ENCODE assay signal across 10 cellular contexts in genomic region chr4:121421594-121421993, GRCh38. TPM values are rescaled to one million over a fixed set of nuclear protein-coding genes. Genes with fewer than 3 reads are reported as not detected.
DNase-seq lines count a peak whose midpoint lies in the region; ATAC-seq and TF ChIP-seq lines count a peak whose summit lies in the region.
"Had no signal": no experiment of that assay in that cellular context is flagged by ENCODE, and none has a peak within 500 bp of the region (broad histone marks: within the 10 kb centered on the region; RNA-seq: fewer than 3 reads in every experiment).

No MANE protein-coding gene starts in this region.

- no peaks in the 10 kb centered on the region for H3K9me3 Mint-ChIP-seq in HFFc6
- H3K9me3 Mint-ChIP-seq in activated T-cell treated with anti-CD3 and anti-CD28 coated beads, Interleukin-2, amount 50 U/mL, for 72 hours = no peaks in the 10 kb centered on the region

- TF ChIP-seq CTCF in HFFc6 (IDR thresholded peaks at IDR 0.05) = peak; percentile 52
- TF ChIP-seq CTCF in adrenal gland (IDR thresholded peaks at IDR 0.05) = peak in 4 of 6 experiments; percentile 22 to 30 (median 25)
- peak in 1 of 2 donors; percentile 16 for TF ChIP-seq CTCF in left lung (IDR thresholded peaks at IDR 0.05)

- H3K36me3 Mint-ChIP-seq in HFFc6 (ENCODE audit: low read depth) = no peaks in the 10 kb centered on the region
- no peaks in the 10 kb centered on the region for H3K36me3 Mint-ChIP-seq in activated T-cell treated with anti-CD3 and anti-CD28 coated beads, Interleukin-2, amount 50 U/mL, for 72 hours (ENCODE audit: insufficient read depth in 2 of 2)

- in situ Hi-C loops in KBM-7 (cut with MboI; ENCODE audit: low pct_unique_long_range_greater_than_20kb, low sequenced_read_pairs) = no loop called here

- H3K9me3 ChIP-seq in adrenal gland (replicated peaks in 1 of 3) (no peaks in the 10 kb centered on the region), left lung (no peaks in the 10 kb centered on the region)
- H3K9me3 ChIP-seq: prostate gland had no signal

- no peaks in the 10 kb centered on the region for H3K36me3 ChIP-seq in adrenal gland (replicated peaks in 1 of 2)
- H3K36me3 ChIP-seq in left lung = no peaks in the 10 kb centered on the region
- H3K36me3 ChIP-seq: prostate gland had no signal

- WGBS in adrenal gland, 4 donors = 64 to 76% (median 70%) methylated on average over 4 of the region's 4 CpGs

- no peaks in the 10 kb centered on the region for H3K4me1 ChIP-seq in adrenal gland (replicated peaks in 1 of 2)
- H3K4me1 ChIP-seq in left lung = no peaks in the 10 kb centered on the region
- H3K4me1 ChIP-seq: prostate gland had no signal

- no peak overlapping the region for H3K4me3 ChIP-seq in adrenal gland
- H3K4me3 ChIP-seq in left lung = no peak overlapping the region
- H3K4me3 ChIP-seq: prostate gland had no signal

- no peaks in the 10 kb centered on the region for H3K27me3 ChIP-seq in adrenal gland
- peaks cover 5 to 6% of the 10 kb centered on the region in 2 donors for H3K27me3 ChIP-seq in left lung

- no peak overlapping the region for H3K27ac Mint-ChIP-seq in HFFc6
- no peak overlapping the region for H3K27ac Mint-ChIP-seq in activated T-cell treated with anti-CD3 and anti-CD28 coated beads, Interleukin-2, amount 50 U/mL, for 72 hours

- no peak overlapping the region for H3K27ac ChIP-seq in adrenal gland
- H3K27ac ChIP-seq in left lung = no peak overlapping the region
- H3K27ac ChIP-seq: prostate gland had no signal

- intact Hi-C loops in adrenal gland (cut with DNase I) (no loop called here), left lung (cut with DNase I) (no loop called here)

- ATAC-seq in left lung (peak; percentile 53), GM18870 (IDR thresholded peaks at IDR 0.05; ENCODE audit: unreplicated experiment) (no peak), HG03139 (IDR thresholded peaks at IDR 0.05; ENCODE audit: unreplicated experiment) (no peak)
- ATAC-seq in activated T-cell treated with anti-CD3 and anti-CD28 coated beads, Interleukin-2, amount 50 U/mL, for 72 hours (replicated peaks in 1 of 2) = no peak

- H3K4me1 Mint-ChIP-seq in HFFc6 (ENCODE audit: low read depth) = no peaks in the 10 kb centered on the region
- H3K4me1 Mint-ChIP-seq in activated T-cell treated with anti-CD3 and anti-CD28 coated beads, Interleukin-2, amount 50 U/mL, for 72 hours (ENCODE audit: low read depth) = no peaks in the 10 kb centered on the region

- DNase-seq in EL = peak; percentile 1
- DNase-seq in HFFc6 = no peak
- DNase-seq in adrenal gland = no peak
- DNase-seq in left lung = no peak
- DNase-seq in KBM-7 = no peak
- no peak for DNase-seq in activated T-cell treated with anti-CD3 and anti-CD28 coated beads, Interleukin-2, amount 50 U/mL, for 72 hours
- DNase-seq: NCI-H1930 had no signal

- no peaks in the 10 kb centered on the region for H3K27me3 Mint-ChIP-seq in HFFc6 (ENCODE audit: insufficient read depth)
- H3K27me3 Mint-ChIP-seq in activated T-cell treated with anti-CD3 and anti-CD28 coated beads, Interleukin-2, amount 50 U/mL, for 72 hours (ENCODE audit: low read depth) = peaks cover 11% of the 10 kb centered on the region

- H3K4me3 Mint-ChIP-seq in HFFc6 = no peak overlapping the region
- no peak overlapping the region for H3K4me3 Mint-ChIP-seq in activated T-cell treated with anti-CD3 and anti-CD28 coated beads, Interleukin-2, amount 50 U/mL, for 72 hours

- TF ChIP-seq POLR2A in adrenal gland (IDR thresholded peaks at IDR 0.05) = no peak

RNA-seq across cellular contexts. Expression of gene QRFPR, which starts 40.8 kb away (rescaled TPM):
- not detected for total RNA-seq in HFFc6 (2021; fragmentation: NEBNext Ultra II Directional; extraction: Animal tissue kit (Norgen Biotek cat#: 25700))
- total RNA-seq in adrenal gland = 10 to 100 TPM in 1 of 8 donors, 1 to 10 TPM in 2, under 1 TPM in 3, not detected in 2; 0.40 to 17.0 (median 1.2) TPM
- polyA plus RNA-seq in adrenal gland = under 1 TPM; 0.24 to 0.51 (median 0.49) TPM
- total RNA-seq in left lung = not detected
- not detected for total RNA-seq in activated T-cell treated with anti-CD3 and anti-CD28 coated beads, Interleukin-2, amount 50 U/mL, for 72 hours
